Comparison of ENCODE assay signal across 25 cellular contexts in the genomic region with DNA sequence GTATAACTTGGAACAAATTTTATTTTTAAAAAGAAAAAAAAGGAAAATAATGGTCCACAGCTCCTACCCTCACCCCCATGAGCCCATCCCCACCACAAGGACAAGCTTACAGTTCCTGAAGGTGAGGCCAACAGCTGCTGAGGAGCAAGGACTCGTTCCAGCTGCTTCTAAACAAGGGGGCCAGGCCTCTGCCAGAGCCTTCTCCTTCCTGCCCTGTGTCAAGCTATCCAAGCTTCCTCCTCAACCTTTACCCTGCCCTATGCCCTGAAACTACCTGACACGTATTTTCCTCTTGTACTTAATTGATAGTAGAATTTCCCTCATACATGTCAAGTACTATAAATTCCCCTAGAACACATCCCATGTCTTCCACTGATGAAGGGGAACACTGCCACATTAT. TPM values are rescaled to one million over a fixed set of nuclear protein-coding genes. Genes with fewer than 3 reads are reported as not detected.
A peak's percentile ranks its signal among the peaks of the same experiment; 100 is the strongest.
DNase-seq lines count a peak whose midpoint lies in the region; ATAC-seq and TF ChIP-seq lines count a peak whose summit lies in the region.
"Had no signal": no experiment of that assay in that cellular context is flagged by ENCODE, and none has a peak within 500 bp of the region (broad histone marks: within the 10 kb centered on the region; RNA-seq: fewer than 3 reads in every experiment).

No MANE protein-coding gene starts in this region.

- H2BK5ac ChIP-seq in mesendoderm (ENCODE audit: low read length) = no peak overlapping the region

- H3K18ac ChIP-seq in mesendoderm (ENCODE audit: low read length) = no peak overlapping the region

- peaks cover 49% of the 10 kb centered on the region for H3K79me2 ChIP-seq in mesendoderm (ENCODE audit: control insufficient read depth, insufficient read depth, low read length)

- H3K27me3 ChIP-seq in heart left ventricle (no peaks in the 10 kb centered on the region), duodenal mucosa (ENCODE audit: control insufficient read depth in 1 of 2, insufficient read depth in 2 of 2, low read length in 2 of 2) (no peaks in the 10 kb centered on the region), mesendoderm (ENCODE audit: insufficient read depth, low read length, poor library complexity) (no peaks in the 10 kb centered on the region), thyroid gland (no peaks in the 10 kb centered on the region)

- H3K79me1 ChIP-seq in mesendoderm (ENCODE audit: low read length) = peaks cover 10% of the 10 kb centered on the region

- no peak overlapping the region for H4K8ac ChIP-seq in mesendoderm (ENCODE audit: low read depth, low read length)

- H3K4ac ChIP-seq in mesendoderm (ENCODE audit: low read depth, low read length) = no peak overlapping the region

- H3K56ac ChIP-seq in mesendoderm (ENCODE audit: low read length) = no peak overlapping the region

- WGBS in heart left ventricle, 4 donors = 25 to 35% (median 30%) methylated on average over 2 of the region's 2 CpGs
- whole genome bisulfite sequencing in mesendoderm (ENCODE audit: extremely low coverage, insufficient coverage, low lambda C conversion rate) = no CpG with 5 or more reads among the region's 2 CpGs
- 60 to 69% methylated on average over 2 of the region's 2 CpGs for WGBS in thyroid gland, 2 donors

- H3K9me3 ChIP-seq in heart left ventricle = no peaks in the 10 kb centered on the region
- no peaks in the 10 kb centered on the region for H3K9me3 ChIP-seq in duodenal mucosa (ENCODE audit: control insufficient read depth in 1 of 2, low read length in 2 of 2)
- H3K9me3 ChIP-seq in thyroid gland = no peaks in the 10 kb centered on the region
- H3K9me3 ChIP-seq: neutrophil had no signal

- DNase-seq in heart left ventricle (no peak), left cardiac atrium (no peak), mesendoderm (no peak), thyroid gland (no peak), COR-L47 (lab: John Stamatoyannopoulos, UW) (no peak), NCI-H524 treated with DMSO at 0.1 percent for 48 hours (lab: John Stamatoyannopoulos, UW) (no peak)
- DNase-seq: activated CD8-positive, alpha-beta T cell treated with anti-CD3 and anti-CD28 coated beads, Interleukin-2, amount 10 ng/mL, durations not matched to agents 7 days and 5 days; activated effector memory CD4-positive, alpha-beta T cell treated with Interleukin-2 at 50 U/mL for 16 hours; aorta; CD4-positive, CD25-positive, alpha-beta regulatory T cell; dermis blood vessel endothelial cell; IMR-90; mammary epithelial cell; NCI-H1048; NCI-H187; NCI-H2171 treated with DMSO at 0.1 percent for 48 hours had no signal

- H2AK5ac ChIP-seq in mesendoderm (ENCODE audit: low read length) = no peak overlapping the region

- H3K9ac ChIP-seq in duodenal mucosa (ENCODE audit: low read depth in 1 of 2, low read length in 2 of 2) (no peak overlapping the region), mesendoderm (ENCODE audit: low read length) (no peak overlapping the region)

- no peaks in the 10 kb centered on the region for H3K36me3 ChIP-seq in heart left ventricle
- no peaks in the 10 kb centered on the region for H3K36me3 ChIP-seq in duodenal mucosa (ENCODE audit: control insufficient read depth in 1 of 2, insufficient read depth in 2 of 2, low read length in 2 of 2)
- H3K36me3 ChIP-seq in mesendoderm (ENCODE audit: control insufficient read depth, insufficient read depth, low read length) = no peaks in the 10 kb centered on the region
- no peaks in the 10 kb centered on the region for H3K36me3 ChIP-seq in thyroid gland
- H3K36me3 ChIP-seq: neutrophil had no signal

- no peak overlapping the region for H2BK15ac ChIP-seq in mesendoderm (replicated peaks; ENCODE audit: low read depth)

- H3K4me2 ChIP-seq in mesendoderm (ENCODE audit: low read length) = no peak overlapping the region

- H3K23ac ChIP-seq in mesendoderm (ENCODE audit: low read length) = peak overlapping the region; percentile 16

- H4K5ac ChIP-seq in mesendoderm (ENCODE audit: low read length) = no peak overlapping the region

- TF ChIP-seq CTCF in heart left ventricle (IDR thresholded peaks at IDR 0.05) (no peak), thyroid gland (IDR thresholded peaks at IDR 0.05) (no peak)

- H3K4me1 ChIP-seq in heart left ventricle = peaks cover 8 to 72% (median 46%) of the 10 kb centered on the region in 12 donors
- peaks cover 40 to 52% of the 10 kb centered on the region in 2 donors for H3K4me1 ChIP-seq in duodenal mucosa (ENCODE audit: control insufficient read depth in 1 of 2, insufficient read depth in 2 of 2, low read length in 2 of 2)
- H3K4me1 ChIP-seq in mesendoderm (ENCODE audit: control insufficient read depth, low read depth, low read length) = peaks cover 10% of the 10 kb centered on the region
- peaks cover 18 to 39% of the 10 kb centered on the region in 2 donors for H3K4me1 ChIP-seq in thyroid gland

- intact Hi-C loops in heart left ventricle (cut with DNase I) (no loop called here), left cardiac atrium (cut with DNase I) (no loop called here), thyroid gland (cut with DNase I) (no loop called here)

- peak overlapping the region; percentile 28 to 97 (median 86) for H3K27ac ChIP-seq in heart left ventricle
- peak overlapping the region; percentile 13 for H3K27ac ChIP-seq in duodenal mucosa (ENCODE audit: low read depth, low read length)
- no peak overlapping the region for H3K27ac ChIP-seq in mesendoderm (ENCODE audit: low read depth, low read length)
- peak overlapping the region; percentile 26 to 76 (median 69) for H3K27ac ChIP-seq in thyroid gland
- H3K27ac ChIP-seq: neutrophil, SK-N-MC had no signal

- ATAC-seq in heart left ventricle (peak in 3 of 4 donors; percentile 10 to 40 (median 27)), left cardiac atrium (no peak), esophagus mucosa (no peak)
- ATAC-seq: activated CD8-positive, alpha-beta T cell treated with anti-CD3 and anti-CD28 coated beads, Interleukin-2, amount 10 ng/mL, durations not matched to agents 7 days and 5 days; Panc1 had no signal

- H2BK120ac ChIP-seq in mesendoderm (ENCODE audit: low read depth, low read length) = no peak overlapping the region

- H3K4me3 ChIP-seq in heart left ventricle (no peak overlapping the region), duodenal mucosa (ENCODE audit: low read depth in 1 of 2, low read length in 2 of 2) (peak overlapping the region in 1 of 2 donors; percentile 4), mesendoderm (ENCODE audit: low read length) (no peak overlapping the region), thyroid gland (replicated peaks in 1 of 3) (no peak overlapping the region)
- H3K4me3 ChIP-seq: SK-N-MC had no signal

- TF ChIP-seq POLR2A in heart left ventricle (IDR thresholded peaks at IDR 0.05) = no peak
- TF ChIP-seq POLR2A in thyroid gland (IDR thresholded peaks at IDR 0.05) = no peak

RNA-seq across cellular contexts. Expression of a gene that starts 8.8 kb away (rescaled TPM):
- total RNA-seq in heart left ventricle = 100 to 1,000 TPM in 8 of 9 donors, 10 to 100 TPM in 1; 91.1 to 173 (median 139) TPM
- 10 to 100 TPM; 60.4 to 61.7 TPM for polyA plus RNA-seq in heart left ventricle
- total RNA-seq in left cardiac atrium = 10 to 100 TPM; 88.0 to 94.7 TPM
- 31.1 TPM for polyA plus RNA-seq in mesendoderm (2013, experiment 1 of 2)
- polyA plus RNA-seq in mesendoderm (2013, experiment 2 of 2) = 32.5 TPM
- total RNA-seq in thyroid gland = 100 to 1,000 TPM in 3 of 4 donors, 10 to 100 TPM in 1; 82.0 to 143 (median 113) TPM
- total RNA-seq in esophagus mucosa = 31.6 TPM
- total RNA-seq: activated CD8-positive, alpha-beta T cell treated with anti-CD3 and anti-CD28 coated beads, Interleukin-2, amount 10 ng/mL, durations not matched to agents 7 days and 5 days; CD4-positive, CD25-positive, alpha-beta regulatory T cell had no signal

RNA-seq across cellular contexts. Expression of a gene that starts 39.7 kb away (rescaled TPM):
- total RNA-seq in heart left ventricle (not detected), left cardiac atrium (not detected), thyroid gland (not detected), esophagus mucosa (not detected)
- not detected for polyA plus RNA-seq in heart left ventricle
- polyA plus RNA-seq in mesendoderm (2013, experiment 1 of 2) = not detected
- not detected for polyA plus RNA-seq in mesendoderm (2013, experiment 2 of 2)
- total RNA-seq: activated CD8-positive, alpha-beta T cell treated with anti-CD3 and anti-CD28 coated beads, Interleukin-2, amount 10 ng/mL, durations not matched to agents 7 days and 5 days; aorta; CD4-positive, CD25-positive, alpha-beta regulatory T cell; dermis blood vessel endothelial cell; glomerular endothelial cell; H1; IMR-90; kidney epithelial cell; progenitor cell of endocrine pancreas had no signal
- polyA plus RNA-seq: aorta; CD4-positive, CD25-positive, alpha-beta regulatory T cell; H1; IMR-90; mammary epithelial cell had no signal

Comparison
In these comparisons a context has a peak if more than half of its experiments do, and no peak if none do; other contexts are left out.
1. ATAC-seq: peak in heart left ventricle (3 of 4); none in left cardiac atrium (0 of 2) and esophagus mucosa (single experiment).